Comparison of ENCODE assay signal across 17 cellular contexts in genomic region chr16:75293746-75294145, GRCh38. TPM values are rescaled to one million over a fixed set of nuclear protein-coding genes. Genes with fewer than 3 reads are reported as not detected.
A peak's percentile ranks its signal among the peaks of the same experiment; 100 is the strongest.
DNase-seq lines count a peak whose midpoint lies in the region; TF ChIP-seq lines count a peak whose summit lies in the region.
"Had no signal": no experiment of that assay in that cellular context is flagged by ENCODE, and none has a peak within 500 bp of the region (broad histone marks: within the 10 kb centered on the region; RNA-seq: fewer than 3 reads in every experiment).

No MANE protein-coding gene starts in this region.

- H3K79me2 ChIP-seq in fibroblast of lung (ENCODE audit: control insufficient read depth, insufficient read depth, low read length): no peaks in the 10 kb centered on the region

- no peaks in the 10 kb centered on the region for H3K27me3 ChIP-seq in A673 (replicated peaks; ENCODE audit: insufficient read depth, low read depth, low read length, poor library complexity)
- H3K27me3 ChIP-seq in adipocyte (replicated peaks; ENCODE audit: control insufficient read depth, insufficient read depth, low read length): no peaks in the 10 kb centered on the region
- H3K27me3 ChIP-seq in fibroblast of lung (ENCODE audit: control insufficient read depth, insufficient read depth, low read length): no peaks in the 10 kb centered on the region
- no peaks in the 10 kb centered on the region for H3K27me3 ChIP-seq in muscle layer of duodenum (ENCODE audit: low read depth, low read length)

- intact Hi-C loops in A673 (cut with micrococcal nuclease; ENCODE audit: unreplicated experiment) (no loop called here), lower leg skin (cut with DNase I; ENCODE audit: low total_unique reads) (no loop called here)

- CTCF ChIA-PET in A673 (lab: Charles Lee): interaction anchor here (0.7 kb wide), 1 partner anchor 94 kb away, joined by 3 read pairs; no protein-coding TSS in a partner anchor

- no peak for TF ChIP-seq POLR2A in lower leg skin (IDR thresholded peaks at IDR 0.05)

- no peaks in the 10 kb centered on the region for H4K20me1 ChIP-seq in fibroblast of lung (ENCODE audit: control insufficient read depth, extremely low read depth, insufficient read depth, low read length)

- H3K4me3 ChIP-seq in A673 (ENCODE audit: low read depth, low read length, poor library complexity, severe bottlenecking) (no peak overlapping the region), adipocyte (ENCODE audit: low read length) (no peak overlapping the region), fibroblast of lung (replicated peaks in 1 of 4; ENCODE audit: control extremely low read depth in 1 of 4, insufficient read depth in 1 of 4, low read depth in 3 of 4, low read length in 4 of 4) (peak overlapping the region in 1 of 4 experiments; percentile 30), muscle layer of duodenum (ENCODE audit: low read depth in 1 of 2, low read length in 2 of 2) (no peak overlapping the region), lower leg skin (ENCODE audit: low read depth, poor library complexity, severe bottlenecking) (no peak overlapping the region)
- H3K4me3 ChIP-seq: K562 had no signal

- WGBS in lower leg skin, 2 donors: 87 to 88% methylated on average over 5 of the region's 5 CpGs

- no peak for TF ChIP-seq CTCF in A673 (conservative IDR thresholded peaks at IDR 0.05; ENCODE audit: low read depth, low read length)
- TF ChIP-seq CTCF in fibroblast of lung (conservative IDR thresholded peaks at IDR 0.05 in 1 of 2, IDR thresholded peaks at IDR 0.05 in 1 of 2; ENCODE audit: low read depth in 1 of 2, low read length in 2 of 2): no peak
- TF ChIP-seq CTCF in lower leg skin (IDR thresholded peaks at IDR 0.05): no peak

- no peak overlapping the region for H2AFZ ChIP-seq in fibroblast of lung (ENCODE audit: low read length)

- H3K27ac ChIP-seq in A673 (ENCODE audit: low read depth, low read length, poor library complexity, severe bottlenecking): peak overlapping the region; percentile 67
- H3K27ac ChIP-seq in fibroblast of lung (ENCODE audit: insufficient read depth, low read length): peak overlapping the region; percentile 34
- peak overlapping the region; percentile 34 for H3K27ac ChIP-seq in muscle layer of duodenum (ENCODE audit: low read length)
- H3K27ac ChIP-seq: 22Rv1, HL-60, RWPE1 had no signal

- no peaks in the 10 kb centered on the region for H3K9me3 ChIP-seq in A673 (ENCODE audit: low read depth, low read length, poor library complexity, severe bottlenecking)
- H3K9me3 ChIP-seq in adipocyte (ENCODE audit: control insufficient read depth, low read length): no peaks in the 10 kb centered on the region
- H3K9me3 ChIP-seq in fibroblast of lung (ENCODE audit: control insufficient read depth, insufficient read depth, low read depth, low read length): no peaks in the 10 kb centered on the region
- H3K9me3 ChIP-seq in muscle layer of duodenum (ENCODE audit: control insufficient read depth in 1 of 2, low read length in 2 of 2): no peaks in the 10 kb centered on the region

- H3K36me3 ChIP-seq in A673 (ENCODE audit: insufficient read depth, low read length, poor library complexity, severe bottlenecking): peaks cover 11% of the 10 kb centered on the region
- H3K36me3 ChIP-seq in adipocyte (ENCODE audit: control insufficient read depth, insufficient read depth, low read length, severe bottlenecking): peaks cover 34% of the 10 kb centered on the region
- H3K36me3 ChIP-seq in fibroblast of lung (ENCODE audit: control insufficient read depth, insufficient read depth, low read length): peaks cover 5% of the 10 kb centered on the region
- H3K36me3 ChIP-seq in muscle layer of duodenum (ENCODE audit: control insufficient read depth in 1 of 2, insufficient read depth in 2 of 2, low read length in 2 of 2): peaks cover 8 to 11% of the 10 kb centered on the region in 2 donors

- DNase-seq in A673 (ENCODE audit: low spot score) (no peak), adipocyte (ENCODE audit: low read depth) (peak; percentile 65), fibroblast of lung (ENCODE audit: low read depth in 2 of 2) (no peak), Kasumi-1 (lab: John Stamatoyannopoulos, UW) (no peak), lower leg skin (ENCODE audit: low spot score in 2 of 2) (no peak), NCI-H1930 (lab: John Stamatoyannopoulos, UW) (no peak)
- no peak for DNase-seq in activated CD8-positive, alpha-beta memory T cell treated with anti-CD3 and anti-CD28 coated beads, Interleukin-2, amount 50 U/mL, for 4 hours
- DNase-seq: C1 segment of cervical spinal cord, COR-L47, DMS153, NCI-H146, NCI-H69 had no signal

- peaks cover 33% of the 10 kb centered on the region for H3K4me1 ChIP-seq in A673 (ENCODE audit: insufficient read depth, low read length, poor library complexity, severe bottlenecking)
- peaks cover 2% of the 10 kb centered on the region for H3K4me1 ChIP-seq in adipocyte (ENCODE audit: control insufficient read depth, insufficient read depth, low read length)
- H3K4me1 ChIP-seq in fibroblast of lung (ENCODE audit: control insufficient read depth, extremely low read depth, insufficient read depth, low read length): peaks cover 4% of the 10 kb centered on the region
- H3K4me1 ChIP-seq in muscle layer of duodenum (ENCODE audit: control insufficient read depth in 1 of 2, insufficient read depth in 2 of 2, low read length in 2 of 2): peaks cover 3 to 9% of the 10 kb centered on the region in 2 donors

- peak overlapping the region; percentile 58 for H3K4me2 ChIP-seq in fibroblast of lung (ENCODE audit: extremely low read depth, insufficient read depth, low read length)

- POLR2A ChIA-PET in A673 (lab: Charles Lee; ENCODE audit: low non-redundant PET): no interaction called here

- no TSS peak for BruUV-seq in A673 (replicated peaks; lab: Mats Ljungman, UMichigan)

- H3K9ac ChIP-seq in adipocyte (ENCODE audit: low read length): no peak overlapping the region
- H3K9ac ChIP-seq in fibroblast of lung (ENCODE audit: insufficient read depth, low read length): no peak overlapping the region

RNA-seq across cellular contexts. Expression of gene BCAR1, which starts 42.3 kb away (rescaled TPM):
- total RNA-seq in A673 (2021): 42.2 and 47.3 TPM in 2 replicates
- 26.5 and 36.8 TPM in 2 replicates for total RNA-seq in fibroblast of lung
- 32.8 and 66.5 TPM in 2 replicates for polyA plus RNA-seq in fibroblast of lung
- 68.9 and 146 TPM in 2 replicates for polyA plus RNA-seq in fibroblast of lung (2012)
- 37.6 and 115 TPM in 2 replicates for polyA minus RNA-seq in fibroblast of lung (ENCODE audit: low replicate concordance)
- total RNA-seq in lower leg skin: 10 to 100 TPM; 16.4 to 38.1 (median 28.8) TPM
